Comparison of ENCODE assay signal across 8 cellular contexts in genomic region chr1:235093013-235093618, GRCh38.
DNase-seq lines count a peak whose midpoint lies in the region; ATAC-seq and TF ChIP-seq lines count a peak whose summit lies in the region.

No MANE protein-coding gene starts in this region.

- peak; percentile 35 for ATAC-seq in stimulated activated naive B cell treated with anti-CD40 and anti-IgM and Interleukin-4, amounts not matched to agents 10 μg/mL and 1 μg/mL and 100 μg/mL, for 72 hours (replicated peaks)
- no peak for ATAC-seq in HG03342 (IDR thresholded peaks at IDR 0.05; ENCODE audit: unreplicated experiment)

- peak; percentile 43; the same call in 1 of the 2 replicates for TF ChIP-seq RAD21 in Ishikawa (IDR thresholded peaks at IDR 0.05; ENCODE audit: low read depth)

- H3K9me3 Mint-ChIP-seq in stimulated activated naive B cell treated with anti-CD40 and anti-IgM and Interleukin-4, amounts not matched to agents 10 μg/mL and 1 μg/mL and 100 μg/mL, for 72 hours = no peaks in the 10 kb centered on the region

- H3K27me3 Mint-ChIP-seq in stimulated activated naive B cell treated with anti-CD40 and anti-IgM and Interleukin-4, amounts not matched to agents 10 μg/mL and 1 μg/mL and 100 μg/mL, for 72 hours = peaks cover 4 to 8% of the 10 kb centered on the region in 2 donors

- DNase-seq in DMS114 treated with DMSO at 0.1 percent for 48 hours (lab: John Stamatoyannopoulos, UW; ENCODE audit: unreplicated experiment) = peak; percentile 54
- DNase-seq in astrocyte of the cerebellum (ENCODE audit: low read depth) = no peak
- peak; percentile 63 for DNase-seq in iris pigment epithelial cell (ENCODE audit: low read depth)
- DNase-seq in stimulated activated naive B cell treated with anti-CD40 and anti-IgM and Interleukin-4, amounts not matched to agents 10 μg/mL and 1 μg/mL and 100 μg/mL, for 72 hours = no peak
- DNase-seq in NCI-H226 = no peak
- no peak for DNase-seq in COLO829 (ENCODE audit: low spot score)

- in situ Hi-C loops in astrocyte of the cerebellum (cut with HindIII; ENCODE audit: low sequenced_read_pairs) = loop anchor here (10.0 kb wide), 1 partner anchor 608 kb away; no protein-coding TSS in a partner anchor

- TF ChIP-seq CTCF in astrocyte of the cerebellum (IDR thresholded peaks at IDR 0.05; ENCODE audit: low read depth, low read length, missing control alignments) = peak; percentile 34

- H3K4me3 Mint-ChIP-seq in stimulated activated naive B cell treated with anti-CD40 and anti-IgM and Interleukin-4, amounts not matched to agents 10 μg/mL and 1 μg/mL and 100 μg/mL, for 72 hours = no peak overlapping the region

- H3K27ac Mint-ChIP-seq in stimulated activated naive B cell treated with anti-CD40 and anti-IgM and Interleukin-4, amounts not matched to agents 10 μg/mL and 1 μg/mL and 100 μg/mL, for 72 hours = no peak overlapping the region

- H3K4me1 Mint-ChIP-seq in stimulated activated naive B cell treated with anti-CD40 and anti-IgM and Interleukin-4, amounts not matched to agents 10 μg/mL and 1 μg/mL and 100 μg/mL, for 72 hours = peaks cover 6 to 12% of the 10 kb centered on the region in 2 donors

- H3K4me3 ChIP-seq in astrocyte of the cerebellum (ENCODE audit: low read depth, low read length) = no peak overlapping the region

- no peak for TF ChIP-seq EP300 in Ishikawa (IDR thresholded peaks at IDR 0.05; ENCODE audit: borderline replicate concordance)

- H3K36me3 Mint-ChIP-seq in stimulated activated naive B cell treated with anti-CD40 and anti-IgM and Interleukin-4, amounts not matched to agents 10 μg/mL and 1 μg/mL and 100 μg/mL, for 72 hours = no peaks in the 10 kb centered on the region

TF ChIP-seq in Ishikawa, 13 proteins besides CTCF, POLR2A, EP300 and RAD21:
- no peak for TF ChIP-seq EGR1 (IDR thresholded peaks at IDR 0.05)
- TF ChIP-seq TCF12 (IDR thresholded peaks at IDR 0.05; ENCODE audit: low read depth) = no peak
- TF ChIP-seq USF1 (IDR thresholded peaks at IDR 0.05) = no peak
- TF ChIP-seq YY1 (IDR thresholded peaks at IDR 0.05; ENCODE audit: low read depth) = no peak
- no peak for TF ChIP-seq CREB1 (IDR thresholded peaks at IDR 0.05; ENCODE audit: low read depth)
- TF ChIP-seq, protein P1, sequence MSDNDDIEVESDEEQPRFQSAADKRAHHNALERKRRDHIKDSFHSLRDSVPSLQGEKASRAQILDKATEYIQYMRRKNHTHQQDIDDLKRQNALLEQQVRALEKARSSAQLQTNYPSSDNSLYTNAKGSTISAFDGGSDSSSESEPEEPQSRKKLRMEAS (IDR thresholded peaks at IDR 0.05) = no peak
- no peak for TF ChIP-seq ZBTB7A (IDR thresholded peaks at IDR 0.05; ENCODE audit: low read depth)
- TF ChIP-seq TEAD4 (IDR thresholded peaks at IDR 0.05) = no peak

Comparison
In these comparisons a context has a peak if more than half of its experiments do, and no peak if none do; other contexts are left out.
1. DNase-seq: peak in DMS114 treated with DMSO at 0.1 percent for 48 hours (single experiment) and iris pigment epithelial cell (single experiment); none in astrocyte of the cerebellum (single experiment), stimulated activated naive B cell treated with anti-CD40 and anti-IgM and Interleukin-4, amounts not matched to agents 10 μg/mL and 1 μg/mL and 100 μg/mL, for 72 hours (single experiment), NCI-H226 (single experiment) and COLO829 (single experiment).